In the genomic region with DNA sequence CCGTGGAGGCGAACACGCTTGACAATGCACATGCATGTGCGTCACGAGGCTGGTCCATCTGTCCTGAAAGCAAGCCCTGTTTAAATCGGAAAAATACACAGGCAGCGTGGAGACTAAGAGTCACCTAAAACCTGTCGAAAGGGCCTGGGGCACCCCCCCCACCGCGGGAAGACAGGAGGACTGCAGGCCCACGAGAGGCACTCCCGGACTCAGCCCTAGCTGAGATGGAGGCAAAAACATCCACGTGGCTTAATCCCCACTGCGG, we compare ENCODE assay signal across 20 cellular contexts. TPM values are rescaled to one million over a fixed set of nuclear protein-coding genes. Genes with fewer than 3 reads are reported as not detected.
DNase-seq lines count a peak whose midpoint lies in the region; ATAC-seq and TF ChIP-seq lines count a peak whose summit lies in the region.
"Had no signal": no experiment of that assay in that cellular context is flagged by ENCODE, and none has a peak within 500 bp of the region (broad histone marks: within the 10 kb centered on the region; RNA-seq: fewer than 3 reads in every experiment).

No MANE protein-coding gene starts in this region.

- peaks cover 5% of the 10 kb centered on the region for H4K20me1 ChIP-seq in GM23338 (replicated peaks; ENCODE audit: insufficient read depth)

- H3K27ac ChIP-seq in GM23338 (ENCODE audit: low read depth) (peak overlapping the region; percentile 45; the same call in 1 of the 2 replicates), temporal lobe (ENCODE audit: low read depth, low read length) (peak overlapping the region; percentile 72)
- H3K27ac ChIP-seq: 22Rv1; BLaER1 treated with 17β-estradiol and CSF1 and Interleukin-3, amounts not matched to agents 10 nM and 100 nM had no signal

- H3K4me3 Mint-ChIP-seq in GM23338 (no peak overlapping the region), WTC11 (no peak overlapping the region), glutamatergic neuron (ENCODE audit: unreplicated experiment) (no peak overlapping the region)
- H3K4me3 Mint-ChIP-seq: CD14-positive monocyte; CD4-positive, alpha-beta memory T cell; H9 had no signal

- H3K9me2 ChIP-seq in GM23338 (ENCODE audit: insufficient read depth) = no peaks in the 10 kb centered on the region

- ATAC-seq in GM23338 = no peak
- ATAC-seq in WTC11 = no peak
- ATAC-seq: HCT116 had no signal

- H2AFZ ChIP-seq in GM23338 = no peak overlapping the region

- H3K27me3 Mint-ChIP-seq in GM23338 (ENCODE audit: insufficient read depth, low read depth, poor library complexity) = peaks cover 6% of the 10 kb centered on the region
- no peaks in the 10 kb centered on the region for H3K27me3 Mint-ChIP-seq in WTC11 (ENCODE audit: low read depth)
- peaks cover 4% of the 10 kb centered on the region for H3K27me3 Mint-ChIP-seq in glutamatergic neuron (ENCODE audit: unreplicated experiment)
- H3K27me3 Mint-ChIP-seq: CD4-positive, alpha-beta memory T cell had no signal

- POLR2A ChIA-PET in WTC11 (lab: Charles Lee) = no interaction called here

- no peak overlapping the region for H3K4me3 ChIP-seq in GM23338
- H3K4me3 ChIP-seq: BLaER1 treated with 17β-estradiol and CSF1 and Interleukin-3, amounts not matched to agents 10 nM and 100 nM had no signal

- H3K9me3 Mint-ChIP-seq in GM23338 = no peaks in the 10 kb centered on the region
- H3K9me3 Mint-ChIP-seq in WTC11 = no peaks in the 10 kb centered on the region
- H3K9me3 Mint-ChIP-seq in glutamatergic neuron (ENCODE audit: unreplicated experiment) = peaks cover 7% of the 10 kb centered on the region
- H3K9me3 Mint-ChIP-seq: H9 had no signal

- H3K4me1 ChIP-seq in GM23338 (ENCODE audit: insufficient read depth) = no peaks in the 10 kb centered on the region
- H3K4me1 ChIP-seq: BE2C had no signal

- peaks cover 2% of the 10 kb centered on the region; the same call in 1 of the 3 replicates for H3K4me1 Mint-ChIP-seq in GM23338
- no peaks in the 10 kb centered on the region for H3K4me1 Mint-ChIP-seq in WTC11
- no peaks in the 10 kb centered on the region for H3K4me1 Mint-ChIP-seq in glutamatergic neuron (ENCODE audit: low read depth, unreplicated experiment)
- H3K4me1 Mint-ChIP-seq: CD14-positive monocyte, H9 had no signal

- 0 out of 2 replicates have a peak, but pooled peaks cover 9% of the 10 kb centered on the region for H3K79me2 ChIP-seq in GM23338 (replicated peaks; ENCODE audit: insufficient read depth)

- no peaks in the 10 kb centered on the region for H3F3A ChIP-seq in GM23338 (replicated peaks; ENCODE audit: low read depth)

- H3K27ac Mint-ChIP-seq in GM23338 = no peak overlapping the region
- H3K27ac Mint-ChIP-seq in WTC11 = 0 out of 2 replicates have a peak overlapping the region, but pooled peaks have one; percentile 32
- peak overlapping the region; percentile 22 for H3K27ac Mint-ChIP-seq in glutamatergic neuron (ENCODE audit: unreplicated experiment)
- H3K27ac Mint-ChIP-seq: CD14-positive monocyte; CD4-positive, alpha-beta memory T cell had no signal

- no peak overlapping the region for H3K4me2 ChIP-seq in GM23338

- no peaks in the 10 kb centered on the region for H3K27me3 ChIP-seq in GM23338 (ENCODE audit: insufficient read depth)
- H3K27me3 ChIP-seq: BE2C; BLaER1 treated with 17β-estradiol and CSF1 and Interleukin-3, amounts not matched to agents 10 nM and 100 nM had no signal

- H3K36me3 Mint-ChIP-seq in GM23338 (ENCODE audit: low read depth) = peaks cover 40% of the 10 kb centered on the region
- H3K36me3 Mint-ChIP-seq in WTC11 = peaks cover 34% of the 10 kb centered on the region
- H3K36me3 Mint-ChIP-seq in glutamatergic neuron (ENCODE audit: unreplicated experiment) = peaks cover 8% of the 10 kb centered on the region

- no peak for DNase-seq in GM23338 (ENCODE audit: low spot score)
- no peak for DNase-seq in WTC11 (ENCODE audit: low spot score)
- no peak for DNase-seq in glutamatergic neuron
- DNase-seq in NCI-H128 (lab: John Stamatoyannopoulos, UW; ENCODE audit: unreplicated experiment) = no peak
- DNase-seq in CD1c-positive myeloid dendritic cell (ENCODE audit: extremely low spot score) = no peak
- DNase-seq in ureter (ENCODE audit: low spot score) = no peak
- DNase-seq: AML-193; BE2C; Calu3; CD4-positive, alpha-beta memory T cell; COR-L47; DMS53; DMS79 treated with DMSO at 0.1 percent for 48 hours; GF-D8; H9 had no signal

- H3K36me3 ChIP-seq in GM23338 (ENCODE audit: insufficient read depth) = no peaks in the 10 kb centered on the region; the same call in 1 of the 2 replicates

- no peak for TF ChIP-seq CTCF in GM23338 (conservative IDR thresholded peaks at IDR 0.05; ENCODE audit: low read depth in 2 of 2)
- no peak for TF ChIP-seq CTCF in WTC11 (IDR thresholded peaks at IDR 0.05)
- TF ChIP-seq CTCF in glutamatergic neuron (IDR thresholded peaks at IDR 0.05; ENCODE audit: partially characterized antibody, unreplicated experiment) = no peak

- CTCF ChIA-PET in WTC11 (lab: Charles Lee) = no interaction called here

TF ChIP-seq in GM23338, 12 proteins besides CTCF, POLR2A, EP300 and RAD21 (continues in another document):
- TF ChIP-seq NANOG (IDR thresholded peaks at IDR 0.05; ENCODE audit: borderline replicate concordance) = no peak

TF ChIP-seq in WTC11, 78 proteins besides CTCF, POLR2A, EP300 and RAD21:
- TF ChIP-seq IRF1 (CRISPR knock-in tag; IDR thresholded peaks at IDR 0.05) (no peak), ETV6 (CRISPR knock-in tag; IDR thresholded peaks at IDR 0.05) (no peak), NR3C1 (CRISPR knock-in tag; conservative IDR thresholded peaks at IDR 0.05; ENCODE audit: low read depth) (no peak), ZSCAN18 (CRISPR knock-in tag; IDR thresholded peaks at IDR 0.05) (no peak)
- TF ChIP-seq, protein P1, sequence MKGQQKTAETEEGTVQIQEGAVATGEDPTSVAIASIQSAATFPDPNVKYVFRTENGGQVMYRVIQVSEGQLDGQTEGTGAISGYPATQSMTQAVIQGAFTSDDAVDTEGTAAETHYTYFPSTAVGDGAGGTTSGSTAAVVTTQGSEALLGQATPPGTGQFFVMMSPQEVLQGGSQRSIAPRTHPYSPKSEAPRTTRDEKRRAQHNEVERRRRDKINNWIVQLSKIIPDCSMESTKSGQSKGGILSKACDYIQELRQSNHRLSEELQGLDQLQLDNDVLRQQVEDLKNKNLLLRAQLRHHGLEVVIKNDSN (CRISPR knock-in tag; IDR thresholded peaks at IDR 0.05) = no peak

RNA-seq across cellular contexts. Expression of gene CDC42BPB, which starts 54.1 kb away (rescaled TPM):
- total RNA-seq in GM23338 (2014; rRNA removed; shearing (Covaris generic)) = 97.4 and 127 TPM in 2 replicates
- 12.3 and 13.5 TPM in 2 replicates for polyA plus RNA-seq in GM23338 (2016; fragmentation: Nextera tagmentation; extraction: Ambion mirVana)
- total RNA-seq in WTC11 (2021) (87.1 to 96.9 TPM (median 87.3 TPM) in 3 replicates), glutamatergic neuron (ENCODE audit: unreplicated experiment) (125 TPM), temporal lobe (84.3 TPM), ureter (131 TPM)
